1 cellular context compared by ENCODE assay signal in the genomic region with DNA sequence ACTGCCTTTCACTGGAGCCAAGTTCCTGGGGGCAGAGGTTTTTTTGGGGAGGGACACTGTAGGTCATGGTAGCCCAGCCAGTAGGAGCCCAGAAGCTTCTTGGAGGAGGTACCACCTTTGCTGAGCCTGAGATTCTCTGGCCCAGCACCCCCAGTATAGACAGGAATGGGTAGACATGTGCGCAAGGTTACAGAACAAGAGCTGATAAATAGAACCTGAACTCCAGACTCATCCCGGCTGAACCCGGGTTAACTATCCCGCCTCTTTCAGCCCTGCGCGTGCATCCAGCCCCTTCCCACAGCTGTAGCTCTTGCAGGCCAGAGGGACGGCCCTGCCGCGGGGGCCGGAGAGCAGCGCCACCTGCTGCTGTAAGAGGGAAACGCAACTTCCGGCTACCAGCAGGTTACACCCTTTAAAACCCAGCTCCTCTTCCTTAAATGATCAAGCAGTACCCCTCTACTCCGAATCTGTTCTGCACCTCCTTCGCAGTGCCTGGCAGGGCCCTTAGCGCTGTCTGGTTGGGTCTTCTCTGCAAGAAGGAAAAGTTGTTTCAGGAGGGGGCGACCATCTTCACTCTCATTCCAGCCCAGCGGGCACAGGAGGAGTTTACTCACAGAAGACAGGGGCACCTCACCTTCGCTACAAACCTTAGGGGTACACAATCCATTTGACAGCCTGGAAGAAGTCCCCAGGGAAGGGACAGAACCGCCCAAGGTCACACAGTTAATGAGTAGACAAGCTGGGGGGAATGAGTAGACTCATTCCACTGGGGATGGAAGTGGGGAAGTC.
A peak's percentile ranks its signal among the peaks of the same experiment; 100 is the strongest.
TF ChIP-seq lines count a peak whose summit lies in the region.

No MANE protein-coding gene starts in this region.

TF ChIP-seq in HepG2, 621 proteins besides CTCF, POLR2A, EP300 and RAD21 (continued from another document and continues in another):
- TF ChIP-seq IKZF4 (CRISPR knock-in tag; IDR thresholded peaks at IDR 0.05; ENCODE audit: borderline replicate concordance, low read depth, not compliant biosample characterization): peak; percentile 46
- peak; percentile 80 for TF ChIP-seq ZMYM2 (CRISPR knock-in tag; IDR thresholded peaks at IDR 0.05)
- peak; percentile 95 for TF ChIP-seq NFKB2 (CRISPR knock-in tag; IDR thresholded peaks at IDR 0.05; ENCODE audit: borderline replicate concordance)
- TF ChIP-seq HOMEZ (CRISPR knock-in tag; IDR thresholded peaks at IDR 0.05; ENCODE audit: low read depth): peak; percentile 65; the same call in 1 of the 2 replicates
- TF ChIP-seq ZNF577 (CRISPR knock-in tag; IDR thresholded peaks at IDR 0.05; ENCODE audit: borderline replicate concordance, low read depth): no peak
- TF ChIP-seq ZFY (CRISPR knock-in tag; IDR thresholded peaks at IDR 0.05): peak; percentile 83
- TF ChIP-seq ZNF562 (CRISPR knock-in tag; IDR thresholded peaks at IDR 0.05; ENCODE audit: borderline replicate concordance): no peak
- TF ChIP-seq ZBTB37 (CRISPR knock-in tag; IDR thresholded peaks at IDR 0.05): peak; percentile 63; the same call in 1 of the 2 replicates
- TF ChIP-seq, protein P1, sequence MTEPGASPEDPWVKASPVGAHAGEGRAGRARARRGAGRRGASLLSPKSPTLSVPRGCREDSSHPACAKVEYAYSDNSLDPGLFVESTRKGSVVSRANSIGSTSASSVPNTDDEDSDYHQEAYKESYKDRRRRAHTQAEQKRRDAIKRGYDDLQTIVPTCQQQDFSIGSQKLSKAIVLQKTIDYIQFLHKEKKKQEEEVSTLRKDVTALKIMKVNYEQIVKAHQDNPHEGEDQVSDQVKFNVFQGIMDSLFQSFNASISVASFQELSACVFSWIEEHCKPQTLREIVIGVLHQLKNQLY (CRISPR knock-in tag; IDR thresholded peaks at IDR 0.05): 0 out of 2 replicates have a peak, but pooled peaks have one; percentile 44
- TF ChIP-seq PLRG1 (conservative IDR thresholded peaks at IDR 0.05): no peak
- TF ChIP-seq KDM2A (CRISPR knock-in tag; IDR thresholded peaks at IDR 0.05; ENCODE audit: borderline replicate concordance, low read depth): peak; percentile 98
- peak; percentile 85; the same call in 1 of the 2 replicates for TF ChIP-seq ZNF776 (CRISPR knock-in tag; IDR thresholded peaks at IDR 0.05)
- peak; percentile 96 for TF ChIP-seq ZNF235 (CRISPR knock-in tag; IDR thresholded peaks at IDR 0.05; ENCODE audit: borderline replicate concordance)
- TF ChIP-seq CCDC6 (CRISPR knock-in tag; IDR thresholded peaks at IDR 0.05): no peak; the same call in 1 of the 2 replicates
- TF ChIP-seq, protein P2, sequence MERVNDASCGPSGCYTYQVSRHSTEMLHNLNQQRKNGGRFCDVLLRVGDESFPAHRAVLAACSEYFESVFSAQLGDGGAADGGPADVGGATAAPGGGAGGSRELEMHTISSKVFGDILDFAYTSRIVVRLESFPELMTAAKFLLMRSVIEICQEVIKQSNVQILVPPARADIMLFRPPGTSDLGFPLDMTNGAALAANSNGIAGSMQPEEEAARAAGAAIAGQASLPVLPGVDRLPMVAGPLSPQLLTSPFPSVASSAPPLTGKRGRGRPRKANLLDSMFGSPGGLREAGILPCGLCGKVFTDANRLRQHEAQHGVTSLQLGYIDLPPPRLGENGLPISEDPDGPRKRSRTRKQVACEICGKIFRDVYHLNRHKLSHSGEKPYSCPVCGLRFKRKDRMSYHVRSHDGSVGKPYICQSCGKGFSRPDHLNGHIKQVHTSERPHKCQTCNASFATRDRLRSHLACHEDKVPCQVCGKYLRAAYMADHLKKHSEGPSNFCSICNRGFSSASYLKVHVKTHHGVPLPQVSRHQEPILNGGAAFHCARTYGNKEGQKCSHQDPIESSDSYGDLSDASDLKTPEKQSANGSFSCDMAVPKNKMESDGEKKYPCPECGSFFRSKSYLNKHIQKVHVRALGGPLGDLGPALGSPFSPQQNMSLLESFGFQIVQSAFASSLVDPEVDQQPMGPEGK (CRISPR knock-in tag; IDR thresholded peaks at IDR 0.05): peak; percentile 97
- TF ChIP-seq, protein P3, sequence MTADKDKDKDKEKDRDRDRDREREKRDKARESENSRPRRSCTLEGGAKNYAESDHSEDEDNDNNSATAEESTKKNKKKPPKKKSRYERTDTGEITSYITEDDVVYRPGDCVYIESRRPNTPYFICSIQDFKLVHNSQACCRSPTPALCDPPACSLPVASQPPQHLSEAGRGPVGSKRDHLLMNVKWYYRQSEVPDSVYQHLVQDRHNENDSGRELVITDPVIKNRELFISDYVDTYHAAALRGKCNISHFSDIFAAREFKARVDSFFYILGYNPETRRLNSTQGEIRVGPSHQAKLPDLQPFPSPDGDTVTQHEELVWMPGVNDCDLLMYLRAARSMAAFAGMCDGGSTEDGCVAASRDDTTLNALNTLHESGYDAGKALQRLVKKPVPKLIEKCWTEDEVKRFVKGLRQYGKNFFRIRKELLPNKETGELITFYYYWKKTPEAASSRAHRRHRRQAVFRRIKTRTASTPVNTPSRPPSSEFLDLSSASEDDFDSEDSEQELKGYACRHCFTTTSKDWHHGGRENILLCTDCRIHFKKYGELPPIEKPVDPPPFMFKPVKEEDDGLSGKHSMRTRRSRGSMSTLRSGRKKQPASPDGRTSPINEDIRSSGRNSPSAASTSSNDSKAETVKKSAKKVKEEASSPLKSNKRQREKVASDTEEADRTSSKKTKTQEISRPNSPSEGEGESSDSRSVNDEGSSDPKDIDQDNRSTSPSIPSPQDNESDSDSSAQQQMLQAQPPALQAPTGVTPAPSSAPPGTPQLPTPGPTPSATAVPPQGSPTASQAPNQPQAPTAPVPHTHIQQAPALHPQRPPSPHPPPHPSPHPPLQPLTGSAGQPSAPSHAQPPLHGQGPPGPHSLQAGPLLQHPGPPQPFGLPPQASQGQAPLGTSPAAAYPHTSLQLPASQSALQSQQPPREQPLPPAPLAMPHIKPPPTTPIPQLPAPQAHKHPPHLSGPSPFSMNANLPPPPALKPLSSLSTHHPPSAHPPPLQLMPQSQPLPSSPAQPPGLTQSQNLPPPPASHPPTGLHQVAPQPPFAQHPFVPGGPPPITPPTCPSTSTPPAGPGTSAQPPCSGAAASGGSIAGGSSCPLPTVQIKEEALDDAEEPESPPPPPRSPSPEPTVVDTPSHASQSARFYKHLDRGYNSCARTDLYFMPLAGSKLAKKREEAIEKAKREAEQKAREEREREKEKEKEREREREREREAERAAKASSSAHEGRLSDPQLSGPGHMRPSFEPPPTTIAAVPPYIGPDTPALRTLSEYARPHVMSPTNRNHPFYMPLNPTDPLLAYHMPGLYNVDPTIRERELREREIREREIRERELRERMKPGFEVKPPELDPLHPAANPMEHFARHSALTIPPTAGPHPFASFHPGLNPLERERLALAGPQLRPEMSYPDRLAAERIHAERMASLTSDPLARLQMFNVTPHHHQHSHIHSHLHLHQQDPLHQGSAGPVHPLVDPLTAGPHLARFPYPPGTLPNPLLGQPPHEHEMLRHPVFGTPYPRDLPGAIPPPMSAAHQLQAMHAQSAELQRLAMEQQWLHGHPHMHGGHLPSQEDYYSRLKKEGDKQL (CRISPR knock-in tag; IDR thresholded peaks at IDR 0.05; ENCODE audit: low read depth): no peak
- peak; percentile 72 for TF ChIP-seq ZNF740 (CRISPR knock-in tag; IDR thresholded peaks at IDR 0.05)
- peak; percentile 81 for TF ChIP-seq ZNF18 (CRISPR knock-in tag; IDR thresholded peaks at IDR 0.05; ENCODE audit: insufficient replicate concordance)
- TF ChIP-seq NR0B2 (CRISPR knock-in tag; IDR thresholded peaks at IDR 0.05): peak; percentile 94
- TF ChIP-seq SPEN (CRISPR knock-in tag; IDR thresholded peaks at IDR 0.05; ENCODE audit: low read depth): peak; percentile 76; the same call in 1 of the 2 replicates
- TF ChIP-seq, protein P4, sequence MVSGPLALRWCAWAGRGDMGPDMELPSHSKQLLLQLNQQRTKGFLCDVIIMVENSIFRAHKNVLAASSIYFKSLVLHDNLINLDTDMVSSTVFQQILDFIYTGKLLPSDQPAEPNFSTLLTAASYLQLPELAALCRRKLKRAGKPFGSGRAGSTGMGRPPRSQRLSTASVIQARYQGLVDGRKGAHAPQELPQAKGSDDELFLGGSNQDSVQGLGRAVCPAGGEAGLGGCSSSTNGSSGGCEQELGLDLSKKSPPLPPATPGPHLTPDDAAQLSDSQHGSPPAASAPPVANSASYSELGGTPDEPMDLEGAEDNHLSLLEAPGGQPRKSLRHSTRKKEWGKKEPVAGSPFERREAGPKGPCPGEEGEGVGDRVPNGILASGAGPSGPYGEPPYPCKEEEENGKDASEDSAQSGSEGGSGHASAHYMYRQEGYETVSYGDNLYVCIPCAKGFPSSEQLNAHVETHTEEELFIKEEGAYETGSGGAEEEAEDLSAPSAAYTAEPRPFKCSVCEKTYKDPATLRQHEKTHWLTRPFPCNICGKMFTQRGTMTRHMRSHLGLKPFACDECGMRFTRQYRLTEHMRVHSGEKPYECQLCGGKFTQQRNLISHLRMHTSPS (CRISPR knock-in tag; IDR thresholded peaks at IDR 0.05; ENCODE audit: low read depth): no peak
- peak; percentile 99 for TF ChIP-seq XRCC5 (optimal IDR thresholded peaks at IDR 0.05; ENCODE audit: low read length)
- TF ChIP-seq ZNF503 (CRISPR knock-in tag; IDR thresholded peaks at IDR 0.05): peak; percentile 78; the same call in 1 of the 2 replicates
- TF ChIP-seq MTA3 (CRISPR knock-in tag; IDR thresholded peaks at IDR 0.05): no peak
